1 cellular context compared by ENCODE assay signal in the genomic region with DNA sequence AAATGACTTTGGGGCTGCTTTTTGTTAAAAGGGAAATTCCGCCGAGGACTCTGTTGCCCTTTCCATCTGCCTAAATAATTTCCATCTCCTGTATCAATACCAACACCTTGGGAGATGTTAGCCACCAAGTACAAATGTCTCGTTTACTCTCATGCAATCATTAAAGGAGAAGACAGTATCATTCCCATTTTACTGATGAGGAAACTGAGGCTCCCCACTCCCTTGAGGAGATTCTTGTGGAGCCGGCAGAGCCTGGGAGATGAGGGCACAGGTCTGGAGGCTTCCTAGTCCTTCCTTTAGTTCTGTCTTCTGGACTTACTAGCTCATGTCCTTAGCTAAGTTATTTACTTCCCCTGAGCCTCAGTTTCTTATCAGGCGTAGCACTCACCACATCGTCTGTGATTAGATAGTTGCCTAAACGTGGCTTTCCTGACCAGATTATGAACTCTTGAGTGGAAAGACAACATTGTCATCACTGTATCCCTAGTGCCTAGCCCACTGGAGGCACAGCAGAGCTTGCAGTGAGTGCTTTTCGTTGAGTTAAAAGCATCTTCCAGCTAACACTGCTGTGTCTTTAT.
A peak's percentile ranks its signal among the peaks of the same experiment; 100 is the strongest.
TF ChIP-seq lines count a peak whose summit lies in the region.

No MANE protein-coding gene starts in this region.

TF ChIP-seq in K562, 482 proteins besides CTCF, POLR2A, EP300 and RAD21 (continued from another document and continues in another):
- no peak for TF ChIP-seq MGA (IDR thresholded peaks at IDR 0.05)
- peak; percentile 40 for TF ChIP-seq SMAD4 (CRISPR knock-in tag; conservative IDR thresholded peaks at IDR 0.05)
- TF ChIP-seq ZNF445 (CRISPR knock-in tag; IDR thresholded peaks at IDR 0.05; ENCODE audit: low read depth): no peak
- no peak for TF ChIP-seq RERE (CRISPR knock-in tag; IDR thresholded peaks at IDR 0.05; ENCODE audit: borderline replicate concordance)
- TF ChIP-seq, protein P1, sequence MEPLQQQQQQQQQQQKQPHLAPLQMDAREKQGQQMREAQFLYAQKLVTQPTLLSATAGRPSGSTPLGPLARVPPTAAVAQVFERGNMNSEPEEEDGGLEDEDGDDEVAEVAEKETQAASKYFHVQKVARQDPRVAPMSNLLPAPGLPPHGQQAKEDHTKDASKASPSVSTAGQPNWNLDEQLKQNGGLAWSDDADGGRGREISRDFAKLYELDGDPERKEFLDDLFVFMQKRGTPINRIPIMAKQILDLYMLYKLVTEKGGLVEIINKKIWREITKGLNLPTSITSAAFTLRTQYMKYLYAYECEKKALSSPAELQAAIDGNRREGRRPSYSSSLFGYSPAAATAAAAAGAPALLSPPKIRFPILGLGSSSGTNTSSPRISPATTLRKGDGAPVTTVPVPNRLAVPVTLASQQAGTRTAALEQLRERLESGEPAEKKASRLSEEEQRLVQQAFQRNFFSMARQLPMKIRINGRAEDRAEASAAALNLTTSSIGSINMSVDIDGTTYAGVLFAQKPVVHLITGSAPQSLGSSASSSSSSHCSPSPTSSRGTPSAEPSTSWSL (CRISPR knock-in tag; IDR thresholded peaks at IDR 0.05; ENCODE audit: borderline replicate concordance): peak; percentile 27; the same call in 1 of the 2 replicates
- TF ChIP-seq MAFF (IDR thresholded peaks at IDR 0.05; ENCODE audit: low read length): no peak
- no peak for TF ChIP-seq SMC3 (conservative IDR thresholded peaks at IDR 0.05; ENCODE audit: insufficient read depth, low read depth, low read length)
- TF ChIP-seq ZNF217 (CRISPR knock-in tag; IDR thresholded peaks at IDR 0.05): no peak
- no peak for TF ChIP-seq ZNF696 (CRISPR knock-in tag; conservative IDR thresholded peaks at IDR 0.05)
- TF ChIP-seq RBM17 (IDR thresholded peaks at IDR 0.05; ENCODE audit: borderline replicate concordance, low read depth, low read length): no peak
- TF ChIP-seq SMAD2 (IDR thresholded peaks at IDR 0.05; ENCODE audit: low read depth, low read length): no peak
- no peak for TF ChIP-seq PCBP2 (IDR thresholded peaks at IDR 0.05; ENCODE audit: low read depth, low read length, poor library complexity, severe bottlenecking)
- no peak for TF ChIP-seq WHSC1 (IDR thresholded peaks at IDR 0.05; ENCODE audit: low read length)
- no peak for TF ChIP-seq ZNF175 (CRISPR knock-in tag; IDR thresholded peaks at IDR 0.05; ENCODE audit: low read depth)
- peak; percentile 76 for TF ChIP-seq POLR2AphosphoS5 (IDR thresholded peaks at IDR 0.05; ENCODE audit: control insufficient read depth, insufficient read depth, low read depth, low read length)
- peak; percentile 86 for TF ChIP-seq TCF3 (CRISPR knock-in tag; IDR thresholded peaks at IDR 0.05)
- no peak for TF ChIP-seq SUPT5H (IDR thresholded peaks at IDR 0.05)
- TF ChIP-seq RBM25 (IDR thresholded peaks at IDR 0.05; ENCODE audit: low read depth, low read length, severe bottlenecking): peak; percentile 95
- TF ChIP-seq ZNF384 (IDR thresholded peaks at IDR 0.05; ENCODE audit: low read depth, low read length): no peak
- TF ChIP-seq SMAD3 (CRISPR knock-in tag; conservative IDR thresholded peaks at IDR 0.05): peak; percentile 31; the same call in 1 of the 2 replicates
- TF ChIP-seq DDX20 (tag; IDR thresholded peaks at IDR 0.05; ENCODE audit: low read depth): no peak
- peak; percentile 73 for TF ChIP-seq MTA2 (IDR thresholded peaks at IDR 0.05; ENCODE audit: low read depth)
- no peak for TF ChIP-seq MXI1 (IDR thresholded peaks at IDR 0.05; ENCODE audit: low read depth, low read length)
- TF ChIP-seq PHB (CRISPR knock-in tag; IDR thresholded peaks at IDR 0.05): no peak
- no peak for TF ChIP-seq ZNF253 (CRISPR knock-in tag; conservative IDR thresholded peaks at IDR 0.05)
- peak; percentile 79 for TF ChIP-seq CBFA2T2 (conservative IDR thresholded peaks at IDR 0.05)
- TF ChIP-seq, protein P2, sequence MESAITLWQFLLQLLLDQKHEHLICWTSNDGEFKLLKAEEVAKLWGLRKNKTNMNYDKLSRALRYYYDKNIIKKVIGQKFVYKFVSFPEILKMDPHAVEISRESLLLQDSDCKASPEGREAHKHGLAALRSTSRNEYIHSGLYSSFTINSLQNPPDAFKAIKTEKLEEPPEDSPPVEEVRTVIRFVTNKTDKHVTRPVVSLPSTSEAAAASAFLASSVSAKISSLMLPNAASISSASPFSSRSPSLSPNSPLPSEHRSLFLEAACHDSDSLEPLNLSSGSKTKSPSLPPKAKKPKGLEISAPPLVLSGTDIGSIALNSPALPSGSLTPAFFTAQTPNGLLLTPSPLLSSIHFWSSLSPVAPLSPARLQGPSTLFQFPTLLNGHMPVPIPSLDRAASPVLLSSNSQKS (CRISPR knock-in tag; IDR thresholded peaks at IDR 0.05): no peak
- TF ChIP-seq HNRNPH1 (optimal IDR thresholded peaks at IDR 0.05; ENCODE audit: low read depth, low read length): no peak
- no peak for TF ChIP-seq ETV5 (CRISPR knock-in tag; IDR thresholded peaks at IDR 0.05; ENCODE audit: low read depth)
- TF ChIP-seq, protein P3, sequence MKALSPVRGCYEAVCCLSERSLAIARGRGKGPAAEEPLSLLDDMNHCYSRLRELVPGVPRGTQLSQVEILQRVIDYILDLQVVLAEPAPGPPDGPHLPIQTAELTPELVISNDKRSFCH (CRISPR knock-in tag; IDR thresholded peaks at IDR 0.05): no peak
- TF ChIP-seq, protein P3 (tag; IDR thresholded peaks at IDR 0.05): 0 out of 2 replicates have a peak, but pooled peaks have one; percentile 5
- TF ChIP-seq HDAC8 (tag; IDR thresholded peaks at IDR 0.05): no peak
- no peak for TF ChIP-seq FOXJ3 (CRISPR knock-in tag; IDR thresholded peaks at IDR 0.05)
- TF ChIP-seq, protein P4, sequence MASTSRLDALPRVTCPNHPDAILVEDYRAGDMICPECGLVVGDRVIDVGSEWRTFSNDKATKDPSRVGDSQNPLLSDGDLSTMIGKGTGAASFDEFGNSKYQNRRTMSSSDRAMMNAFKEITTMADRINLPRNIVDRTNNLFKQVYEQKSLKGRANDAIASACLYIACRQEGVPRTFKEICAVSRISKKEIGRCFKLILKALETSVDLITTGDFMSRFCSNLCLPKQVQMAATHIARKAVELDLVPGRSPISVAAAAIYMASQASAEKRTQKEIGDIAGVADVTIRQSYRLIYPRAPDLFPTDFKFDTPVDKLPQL (IDR thresholded peaks at IDR 0.05; ENCODE audit: extremely low read depth, insufficient read length): no peak
- TF ChIP-seq TARDBP (IDR thresholded peaks at IDR 0.05): no peak
- no peak for TF ChIP-seq HDGF (IDR thresholded peaks at IDR 0.05)
- TF ChIP-seq MLX (CRISPR knock-in tag; conservative IDR thresholded peaks at IDR 0.05): no peak
- no peak for TF ChIP-seq ZSCAN32 (CRISPR knock-in tag; IDR thresholded peaks at IDR 0.05)
- no peak for TF ChIP-seq ESRRB (CRISPR knock-in tag; IDR thresholded peaks at IDR 0.05; ENCODE audit: borderline replicate concordance)
